In genomic region chr2:70518557-70518956, GRCh38 we compare ENCODE assay signal across 22 cellular contexts. TPM values are rescaled to one million over a fixed set of nuclear protein-coding genes. Genes with fewer than 3 reads are reported as not detected.
A peak's percentile ranks its signal among the peaks of the same experiment; 100 is the strongest.
DNase-seq lines count a peak whose midpoint lies in the region; TF ChIP-seq lines count a peak whose summit lies in the region.
"Had no signal": no experiment of that assay in that cellular context is flagged by ENCODE, and none has a peak within 500 bp of the region (broad histone marks: within the 10 kb centered on the region; RNA-seq: fewer than 3 reads in every experiment).

No MANE protein-coding gene starts in this region.

- H3K27ac Mint-ChIP-seq in MCF 10A (ENCODE audit: low read depth, unreplicated experiment), result no peak overlapping the region
- H3K27ac Mint-ChIP-seq: CD4-positive, CD25-positive, alpha-beta regulatory T cell; CD8-positive, alpha-beta T cell; HFFc6 had no signal

- H3K4me1 ChIP-seq in mammary epithelial cell (ENCODE audit: insufficient read depth, low read length), result peaks cover 79% of the 10 kb centered on the region
- H3K4me1 ChIP-seq in neuronal stem cell (ENCODE audit: control insufficient read depth in 2 of 2, insufficient read depth in 1 of 2, low read depth in 1 of 2, low read length in 2 of 2), result no peaks in the 10 kb centered on the region
- H3K4me1 ChIP-seq: BE2C, HAP-1 had no signal

- DNase-seq in mammary epithelial cell (no peak), MCF 10A (ENCODE audit: unreplicated experiment) (no peak), epithelial cell of prostate (ENCODE audit: low read depth, low spot score) (no peak), neuronal stem cell (ENCODE audit: low spot score) (no peak), COR-L47 (lab: John Stamatoyannopoulos, UW) (no peak), GM10248 (ENCODE audit: extremely low spot score) (no peak), MG63 (no peak)
- DNase-seq in activated effector memory CD4-positive, alpha-beta T cell treated with Interleukin-2 at 50 U/mL for 16 hours, result no peak
- DNase-seq: AML-193; BE2C; CD4-positive, CD25-positive, alpha-beta regulatory T cell; CD8-positive, alpha-beta T cell; DMS53; DMS79 treated with DMSO at 0.1 percent for 48 hours; GF-D8; GOT3; HFFc6 had no signal

- H3K27me3 ChIP-seq in mammary epithelial cell (ENCODE audit: insufficient read depth, low read length) (no peaks in the 10 kb centered on the region), neuronal stem cell (ENCODE audit: control insufficient read depth in 3 of 3, insufficient read depth in 3 of 3, low read depth in 1 of 3, low read length in 3 of 3) (peaks cover 0 to 23% (median 0%) of the 10 kb centered on the region in 3 experiments), MG63 (no peaks in the 10 kb centered on the region)
- H3K27me3 ChIP-seq: BE2C had no signal

- dilution Hi-C loops in mammary epithelial cell (cut with HindIII; ENCODE audit: low sequenced_read_pairs), result no loop called here

- H3K18ac ChIP-seq in neuronal stem cell (ENCODE audit: low read length), result peak overlapping the region; percentile 12

- H3K4me2 ChIP-seq in mammary epithelial cell (ENCODE audit: insufficient read depth, low read depth, low read length) (no peak overlapping the region), neuronal stem cell (ENCODE audit: insufficient read depth, low read length, poor library complexity, severe bottlenecking) (no peak overlapping the region)

- intact Hi-C loops in mammary epithelial cell (cut with micrococcal nuclease) (no loop called here), MCF 10A (cut with micrococcal nuclease) (no loop called here)

- TF ChIP-seq CTCF in mammary epithelial cell (conservative IDR thresholded peaks at IDR 0.05 in 1 of 2, IDR thresholded peaks at IDR 0.05 in 1 of 2; ENCODE audit: extremely low read depth in 1 of 2, insufficient read depth in 1 of 2, low read depth in 1 of 2, low read length in 2 of 2) (no peak), MCF 10A (IDR thresholded peaks at IDR 0.05; ENCODE audit: unreplicated experiment) (no peak), GM10248 (IDR thresholded peaks at IDR 0.05; ENCODE audit: control extremely low read depth, extremely low read depth, low read depth, missing control alignments) (no peak)

- no peak overlapping the region for H3K9ac ChIP-seq in mammary epithelial cell (ENCODE audit: insufficient read depth, low read length)
- H3K9ac ChIP-seq in neuronal stem cell (ENCODE audit: low read depth, low read length, poor library complexity), result no peak overlapping the region

- no peak overlapping the region for H4K8ac ChIP-seq in neuronal stem cell (ENCODE audit: low read depth, low read length)

- peaks cover 2% of the 10 kb centered on the region for H3K36me3 ChIP-seq in mammary epithelial cell (ENCODE audit: insufficient read depth, low read length)
- H3K36me3 ChIP-seq in neuronal stem cell (replicated peaks in 1 of 2; ENCODE audit: control insufficient read depth in 2 of 2, insufficient read depth in 2 of 2, low read length in 2 of 2), result no peaks in the 10 kb centered on the region
- H3K36me3 ChIP-seq in MG63, result no peaks in the 10 kb centered on the region
- H3K36me3 ChIP-seq: BE2C, HAP-1 had no signal

- no peaks in the 10 kb centered on the region for H3K27me3 Mint-ChIP-seq in MCF 10A (ENCODE audit: insufficient read depth, unreplicated experiment)
- H3K27me3 Mint-ChIP-seq: CD4-positive, CD25-positive, alpha-beta regulatory T cell had no signal

- H4K91ac ChIP-seq in neuronal stem cell (ENCODE audit: low read depth, low read length, poor library complexity), result no peak overlapping the region

- WGBS in mammary epithelial cell (ENCODE audit: low coverage, missing lambda C conversion rate), result 100% methylated on average over 1 of the region's 1 CpG
- WGBS in neuronal stem cell (ENCODE audit: extremely low coverage in 2 of 2, insufficient read length in 2 of 2, insufficient replicate concordance in 1 of 2), 2 donors, result no CpG with 5 or more reads among the region's 1 CpG

- H3K4me1 Mint-ChIP-seq in MCF 10A (ENCODE audit: insufficient read depth, unreplicated experiment), result peaks cover 42% of the 10 kb centered on the region

- no peak overlapping the region for H2BK120ac ChIP-seq in neuronal stem cell (ENCODE audit: low read depth, low read length)

- H3K14ac ChIP-seq in neuronal stem cell (ENCODE audit: low read length), result no peak overlapping the region

- no peak overlapping the region for H3K23ac ChIP-seq in neuronal stem cell (ENCODE audit: low read depth, low read length, poor library complexity)

- no peaks in the 10 kb centered on the region for H3K9me3 Mint-ChIP-seq in MCF 10A (ENCODE audit: unreplicated experiment)
- H3K9me3 Mint-ChIP-seq: CD4-positive, CD25-positive, alpha-beta regulatory T cell; CD8-positive, alpha-beta T cell; HFFc6 had no signal

- no peak overlapping the region for H3K4ac ChIP-seq in neuronal stem cell (ENCODE audit: low read length)

- in situ Hi-C loops in mammary epithelial cell (cut with MboI; ENCODE audit: low sequenced_read_pairs in 2 of 2), result no loop called here

- no peaks in the 10 kb centered on the region for H3K79me1 ChIP-seq in neuronal stem cell (ENCODE audit: low read depth, low read length)

- H2AK5ac ChIP-seq in neuronal stem cell (ENCODE audit: low read depth, low read length), result no peak overlapping the region

- no peaks in the 10 kb centered on the region for H4K20me1 ChIP-seq in mammary epithelial cell (ENCODE audit: insufficient read depth, low read length)

- POLR2A ChIA-PET in MCF 10A (lab: Yijun Ruan, JAX) (interaction anchor here (1.4 kb wide), 1 partner anchor 24 kb away, joined by 3 read pairs; no protein-coding TSS in a partner anchor), GM10248 (lab: Yijun Ruan, JAX) (no interaction called here)

- no peaks in the 10 kb centered on the region for H3K36me3 Mint-ChIP-seq in MCF 10A (ENCODE audit: insufficient read depth, unreplicated experiment)
- H3K36me3 Mint-ChIP-seq: CD4-positive, CD25-positive, alpha-beta regulatory T cell; CD8-positive, alpha-beta T cell had no signal

- CTCF ChIA-PET in mammary epithelial cell (lab: Charles Lee; ENCODE audit: low non-redundant PET), result no interaction called here
- CTCF ChIA-PET in MCF 10A (lab: Yijun Ruan, JAX), result interaction anchor here (0.6 kb wide), 1 partner anchor 217 kb away, joined by 3 read pairs; the partner anchor contains the start of gene FAM136A
- CTCF ChIA-PET in GM10248 (lab: Yijun Ruan, JAX), result interaction anchor here (1.1 to 1.7 kb wide), 3 partner anchors 10 to 99 kb away, joined by 3 read pairs; no protein-coding TSS in a partner anchor

- no peak overlapping the region for H2BK5ac ChIP-seq in neuronal stem cell (ENCODE audit: low read length)

- H3K27ac ChIP-seq in mammary epithelial cell (ENCODE audit: insufficient read depth, low read depth, low read length), result peak overlapping the region; percentile 23
- peak overlapping the region; percentile 100 for H3K27ac ChIP-seq in epithelial cell of prostate
- H3K27ac ChIP-seq in neuronal stem cell (replicated peaks; ENCODE audit: low read length), result no peak overlapping the region
- H3K27ac ChIP-seq: 22Rv1, C4-2B had no signal

- H3K79me2 ChIP-seq in mammary epithelial cell (ENCODE audit: insufficient read depth, low read length), result peaks cover 99% of the 10 kb centered on the region

- no peak overlapping the region for H3K4me3 ChIP-seq in mammary epithelial cell (replicated peaks in 1 of 3; ENCODE audit: insufficient read depth in 1 of 3, low read depth in 2 of 3, low read length in 3 of 3)
- H3K4me3 ChIP-seq in neuronal stem cell (ENCODE audit: low read length in 2 of 2), result no peak overlapping the region
- no peak overlapping the region for H3K4me3 ChIP-seq in MG63
- H3K4me3 ChIP-seq: HAP-1 had no signal

- no peak overlapping the region for H2AFZ ChIP-seq in mammary epithelial cell (ENCODE audit: low read depth, low read length)
- H2AFZ ChIP-seq in neuronal stem cell (ENCODE audit: low read length), result no peak overlapping the region

- no peaks in the 10 kb centered on the region for H3K9me3 ChIP-seq in mammary epithelial cell (replicated peaks; ENCODE audit: insufficient read depth, low read length)
- H3K9me3 ChIP-seq in neuronal stem cell (replicated peaks in 1 of 2; ENCODE audit: control insufficient read depth in 2 of 2, insufficient read depth in 1 of 2, low read depth in 1 of 2, low read length in 2 of 2), result no peaks in the 10 kb centered on the region
- H3K9me3 ChIP-seq in MG63, result no peaks in the 10 kb centered on the region
- H3K9me3 ChIP-seq: BE2C, HAP-1 had no signal

- no peak overlapping the region for H2BK15ac ChIP-seq in neuronal stem cell (ENCODE audit: low read length)

- no peak overlapping the region for H2BK12ac ChIP-seq in neuronal stem cell (ENCODE audit: low read length)

- H3K4me3 Mint-ChIP-seq in MCF 10A (ENCODE audit: unreplicated experiment), result no peak overlapping the region
- H3K4me3 Mint-ChIP-seq: CD4-positive, CD25-positive, alpha-beta regulatory T cell; CD8-positive, alpha-beta T cell; HFFc6 had no signal

- BruUV-seq in mammary epithelial cell (replicated peaks; lab: Mats Ljungman, UMichigan) (no TSS peak), MCF 10A (replicated peaks; lab: Mats Ljungman, UMichigan) (no TSS peak)

RNA-seq across cellular contexts. Expression of gene TGFA, which starts 35.1 kb away (rescaled TPM):
- 100 to 1,000 TPM in 1 of 2 donors, 10 to 100 TPM in 1; 59.2 to 126 TPM for total RNA-seq in mammary epithelial cell
- 82.0 TPM for polyA plus RNA-seq in mammary epithelial cell
- polyA minus RNA-seq in mammary epithelial cell, result 88.0 TPM
- total RNA-seq in MCF 10A (2022), result 17.9 and 22.5 TPM in 2 replicates
- polyA plus RNA-seq in neuronal stem cell (2013, experiment 1 of 2), result 0.25 TPM
- polyA plus RNA-seq in neuronal stem cell (2013, experiment 2 of 2), result 0.25 TPM
- 0.05 and 0.43 TPM in 2 replicates for total RNA-seq in MG63 (2014; rRNA removed; shearing (Covaris generic); ENCODE audit: low replicate concordance)
- total RNA-seq: G401 had no signal
- polyA plus RNA-seq: AG04450 had no signal

Comparison
In these comparisons a context has a peak if more than half of its experiments do, and no peak if none do; other contexts are left out.
1. RNA of gene TGFA, which starts 35.1 kb away (total RNA-seq): 59.2 to 126 TPM in mammary epithelial cell and 17.9 to 22.5 TPM in MCF 10A; 0.05 to 0.43 TPM in MG63; every median in the first group is over 10 times any median in the second.